In genomic region chr2:200258881-200259576, GRCh38 we compare ENCODE assay signal across 19 cellular contexts. TPM values are rescaled to one million over a fixed set of nuclear protein-coding genes. Genes with fewer than 3 reads are reported as not detected.
DNase-seq lines count a peak whose midpoint lies in the region; ATAC-seq and TF ChIP-seq lines count a peak whose summit lies in the region.
"Had no signal": no experiment of that assay in that cellular context is flagged by ENCODE, and none has a peak within 500 bp of the region (broad histone marks: within the 10 kb centered on the region; RNA-seq: fewer than 3 reads in every experiment).

No MANE protein-coding gene starts in this region.

- DNase-seq in NCI-H1092 treated with DMSO at 0.1 percent for 48 hours (lab: John Stamatoyannopoulos, UW) (peak; percentile 4), NCI-H1092 (lab: John Stamatoyannopoulos, UW) (no peak), iris pigment epithelial cell (ENCODE audit: low read depth) (peak; percentile 15), smooth muscle cell (lab: John Stamatoyannopoulos, UW; ENCODE audit: unreplicated experiment) (no peak), amniotic stem cell (lab: John Stamatoyannopoulos, UW) (no peak), occipital lobe (lab: John Stamatoyannopoulos, UW) (no peak)
- DNase-seq: 8988T; activated CD4-positive, alpha-beta T cell treated with anti-CD3 and anti-CD28 coated beads, Interleukin-2, amount 10 ng/mL, durations not matched to agents 24 days and 14 days; activated naive CD4-positive, alpha-beta T cell; aorta; BE2C; NCI-H1694 treated with DMSO at 0.1 percent for 48 hours; Peyer's patch; stimulated activated CD4-positive, alpha-beta T cell treated with anti-CD3 and anti-CD28 coated beads, Interleukin-12 subunit alpha, Interleukin-12 subunit beta, amount 100 ng/mL, for 4 hours had no signal

- H3K9me3 ChIP-seq in smooth muscle cell (replicated peaks; ENCODE audit: low read depth), result no peaks in the 10 kb centered on the region
- H3K9me3 ChIP-seq: BE2C, gastroesophageal sphincter, Peyer's patch, tibial nerve had no signal

- H3K27me3 ChIP-seq in smooth muscle cell (ENCODE audit: low read depth), result no peaks in the 10 kb centered on the region
- H3K27me3 ChIP-seq: BE2C, gastroesophageal sphincter, Peyer's patch, tibial nerve had no signal

- TF ChIP-seq CTCF in VCaP (conservative IDR thresholded peaks at IDR 0.05), result no peak
- TF ChIP-seq CTCF in smooth muscle cell (IDR thresholded peaks at IDR 0.05; ENCODE audit: borderline replicate concordance, insufficient read depth, poor library complexity, severe bottlenecking), result no peak

- 88% methylated on average over 7 of the region's 7 CpGs for WGBS in smooth muscle cell (ENCODE audit: low lambda C conversion rate)

- H4K20me1 ChIP-seq in smooth muscle cell (ENCODE audit: low read depth), result no peaks in the 10 kb centered on the region

- H3K27ac ChIP-seq in VCaP (peak overlapping the region; percentile 97), smooth muscle cell (ENCODE audit: low read depth) (peak overlapping the region; percentile 21)
- H3K27ac ChIP-seq: gastroesophageal sphincter, Peyer's patch, tibial nerve had no signal

- H3K4me2 ChIP-seq in smooth muscle cell, result no peak overlapping the region

- no peaks in the 10 kb centered on the region for H3K79me2 ChIP-seq in smooth muscle cell (ENCODE audit: low read depth)

- H2AFZ ChIP-seq in smooth muscle cell (ENCODE audit: low read depth), result no peak overlapping the region

- H3K4me1 ChIP-seq in smooth muscle cell (ENCODE audit: low read depth), result no peaks in the 10 kb centered on the region
- H3K4me1 ChIP-seq: BE2C, gastroesophageal sphincter, Peyer's patch had no signal

- no peak overlapping the region for H3K4me3 ChIP-seq in smooth muscle cell
- H3K4me3 ChIP-seq: gastroesophageal sphincter, Peyer's patch, tibial nerve had no signal

- no peaks in the 10 kb centered on the region for H3F3A ChIP-seq in smooth muscle cell (ENCODE audit: low read depth)

- H3K9ac ChIP-seq in smooth muscle cell (ENCODE audit: low read depth), result no peak overlapping the region

- no peaks in the 10 kb centered on the region for H3K36me3 ChIP-seq in smooth muscle cell (ENCODE audit: low read depth)
- H3K36me3 ChIP-seq: BE2C, gastroesophageal sphincter, Peyer's patch, tibial nerve had no signal

- ATAC-seq in HG03469 (IDR thresholded peaks at IDR 0.05; ENCODE audit: unreplicated experiment), result no peak
- ATAC-seq: gastroesophageal sphincter; stimulated activated effector memory CD8-positive, alpha-beta T cell treated with anti-CD3 and anti-CD28 coated beads, Interleukin-12 subunit alpha, Interleukin-12 subunit beta, amount 100 ng/mL, for 72 hours had no signal

RNA-seq across cellular contexts. Expression of gene SPATS2L, which starts 47.5 kb away (rescaled TPM):
- total RNA-seq in smooth muscle cell, result 314 and 356 TPM in 2 replicates
- polyA plus RNA-seq in smooth muscle cell, result 394 and 432 TPM in 2 replicates
- total RNA-seq in occipital lobe, result 43.8 TPM

Comparison
In these comparisons a context has a peak if more than half of its experiments do, and no peak if none do; other contexts are left out.
1. DNase-seq: peak in NCI-H1092 treated with DMSO at 0.1 percent for 48 hours (single experiment) and iris pigment epithelial cell (single experiment); none in NCI-H1092 (single experiment), smooth muscle cell (single experiment), amniotic stem cell (single experiment) and occipital lobe (single experiment).